1 cellular context compared by ENCODE assay signal in the genomic region with DNA sequence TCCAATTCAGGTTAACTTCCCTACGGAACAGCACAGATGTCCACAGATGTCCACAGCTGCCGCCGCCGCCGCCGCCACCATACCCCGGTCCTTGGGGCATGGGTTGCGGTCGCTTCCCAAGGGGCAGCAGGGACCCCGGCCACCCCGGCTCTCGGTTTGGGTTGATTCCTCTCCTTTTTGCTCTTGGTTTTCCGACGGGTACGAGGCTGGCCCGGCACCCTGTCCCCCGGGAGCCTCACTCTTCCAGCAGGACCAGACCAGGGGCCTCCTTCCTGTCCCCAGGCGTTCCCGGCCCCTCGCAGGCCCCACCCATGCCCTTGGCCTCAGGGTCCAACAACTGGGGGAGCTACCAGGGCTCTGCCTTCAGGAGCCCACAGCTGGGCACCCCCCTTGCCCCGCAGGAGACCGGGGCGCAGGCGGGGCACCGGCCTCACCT.
TF ChIP-seq lines count a peak whose summit lies in the region.

No MANE protein-coding gene starts in this region.

TF ChIP-seq in endothelial cell of umbilical vein, 7 proteins besides CTCF, POLR2A, EP300 and RAD21:
- TF ChIP-seq FOS (IDR thresholded peaks at IDR 0.05; ENCODE audit: borderline replicate concordance, insufficient read depth, low read length) (no peak), EZH2 (IDR thresholded peaks at IDR 0.05; ENCODE audit: borderline replicate concordance, low read depth, low read length, severe bottlenecking) (no peak), JUN (IDR thresholded peaks at IDR 0.05; ENCODE audit: borderline replicate concordance, insufficient read depth, insufficient read length, low read depth) (no peak), MAX (IDR thresholded peaks at IDR 0.05; ENCODE audit: insufficient read depth, insufficient read length) (no peak), GATA2 (IDR thresholded peaks at IDR 0.05; ENCODE audit: insufficient read depth, insufficient read length, low read depth, low read length) (no peak), POLR2AphosphoS5 (IDR thresholded peaks at IDR 0.05; ENCODE audit: insufficient read depth, low read depth, low read length) (no peak), MYC (IDR thresholded peaks at IDR 0.05; ENCODE audit: low read depth, low read length) (no peak)
